Comparison of ENCODE assay signal across 4 cellular contexts in the genomic region with DNA sequence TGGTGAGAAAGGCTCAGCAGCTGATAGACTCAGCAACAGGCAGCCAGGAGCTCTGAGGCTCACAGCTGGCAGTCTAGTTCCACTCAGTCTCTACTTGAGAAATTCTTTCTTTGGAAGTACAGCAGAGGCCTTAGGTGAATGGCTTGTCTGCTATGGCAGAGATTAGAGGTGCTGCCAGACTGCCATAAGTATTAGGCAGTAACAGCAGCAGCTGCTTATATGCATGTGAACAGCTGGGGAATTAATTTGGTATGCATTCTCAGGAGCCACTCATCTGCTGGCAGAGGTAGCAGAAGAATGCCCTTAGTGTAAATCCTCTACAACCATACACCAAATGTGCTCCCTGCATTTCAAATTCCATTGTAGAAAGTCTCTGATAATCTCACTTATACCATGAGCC. TPM values are rescaled to one million over a fixed set of nuclear protein-coding genes. Genes with fewer than 3 reads are reported as not detected.
"Had no signal": no experiment of that assay in that cellular context is flagged by ENCODE, and none has a peak within 500 bp of the region (broad histone marks: within the 10 kb centered on the region; RNA-seq: fewer than 3 reads in every experiment).

No MANE protein-coding gene starts in this region.

RNA-seq across cellular contexts. Expression of a gene that starts 32.7 kb away (rescaled TPM):
- total RNA-seq: GM23338, H1, H9 had no signal
- polyA plus RNA-seq: GM23338, H1, IgD-negative memory B cell had no signal
